15 cellular contexts compared by ENCODE assay signal in the genomic region with DNA sequence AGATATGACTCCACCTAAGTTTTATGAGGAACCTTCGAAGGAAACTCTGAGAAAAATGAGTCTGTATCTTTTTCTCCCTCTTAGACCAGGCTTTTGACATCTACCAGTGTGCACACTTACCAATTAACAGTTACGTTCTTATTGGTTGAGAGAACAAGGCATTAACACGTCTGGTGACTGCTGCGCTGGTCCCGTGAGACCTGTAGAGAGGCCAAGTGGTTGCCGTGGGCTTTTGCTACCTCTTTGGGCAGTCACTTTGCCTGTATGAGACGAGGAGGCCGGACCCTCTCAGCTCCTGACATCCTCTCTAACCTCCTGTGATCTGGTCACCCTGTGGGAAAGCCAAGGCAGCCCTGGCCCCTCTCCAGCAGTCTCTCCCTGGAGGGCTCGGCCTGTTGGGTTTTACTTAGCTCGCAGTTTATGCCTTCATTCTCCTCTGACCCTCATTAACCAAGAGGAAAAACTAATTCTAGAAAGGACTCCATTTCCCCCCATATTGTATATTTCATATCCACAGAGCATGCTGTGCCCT.
DNase-seq lines count a peak whose midpoint lies in the region; ATAC-seq and TF ChIP-seq lines count a peak whose summit lies in the region.
"Had no signal": no experiment of that assay in that cellular context is flagged by ENCODE, and none has a peak within 500 bp of the region (broad histone marks: within the 10 kb centered on the region; RNA-seq: fewer than 3 reads in every experiment).

No MANE protein-coding gene starts in this region.

- H3K9me3 Mint-ChIP-seq in CD14-positive monocyte = peaks cover 0 to 1% (median 0%) of the 10 kb centered on the region in 7 donors

- H3K27me3 Mint-ChIP-seq in CD14-positive monocyte (ENCODE audit: low read depth in 3 of 3) = peaks cover 0 to 4% (median 2%) of the 10 kb centered on the region in 3 donors

- H3K4me3 ChIP-seq in BLaER1 (no peak overlapping the region), H7 (ENCODE audit: insufficient read depth, low read depth, low read length) (no peak overlapping the region), iPS-20b (ENCODE audit: low read length) (no peak overlapping the region), PC-3 (ENCODE audit: low read length) (no peak overlapping the region)

- CTCF ChIA-PET in PC-3 (lab: Charles Lee) = no interaction called here

- no peak for TF ChIP-seq CTCF in PC-3 (conservative IDR thresholded peaks at IDR 0.05; ENCODE audit: low read depth, low read length)
- no peak for TF ChIP-seq CTCF in CD14-positive monocyte (IDR thresholded peaks at IDR 0.05)

- no peak overlapping the region for H3K27ac Mint-ChIP-seq in CD14-positive monocyte

- intact Hi-C loops in PC-3 (cut with micrococcal nuclease) = no loop called here
- intact Hi-C loops in CD14-positive monocyte (cut with micrococcal nuclease) = no loop called here

- DNase-seq in H7 (peak; percentile 31), NCI-H345 treated with DMSO at 0.1 percent for 48 hours (lab: John Stamatoyannopoulos, UW; ENCODE audit: unreplicated experiment) (peak; percentile 26), PC-3 (no peak), dermis blood vessel endothelial cell (no peak), CD14-positive monocyte (ENCODE audit: low spot score) (no peak)
- DNase-seq: C1 segment of cervical spinal cord, COR-L47, DMS153, EL, SIG-M5, T-helper 2 cell had no signal

- peak overlapping the region; percentile 30; the same call in 1 of the 2 replicates for H3K9ac ChIP-seq in BLaER1
- H3K9ac ChIP-seq in iPS-20b (ENCODE audit: low read depth, low read length) = peak overlapping the region; percentile 17; the same call in 1 of the 2 replicates
- no peak overlapping the region for H3K9ac ChIP-seq in PC-3 (ENCODE audit: low read length)

- peaks cover 2% of the 10 kb centered on the region for H3K4me1 Mint-ChIP-seq in CD14-positive monocyte

- no peaks in the 10 kb centered on the region for H3K36me3 Mint-ChIP-seq in CD14-positive monocyte

- H3K4me2 ChIP-seq in BLaER1 = peak overlapping the region; percentile 81
- no peak overlapping the region for H3K4me2 ChIP-seq in PC-3 (ENCODE audit: low read length)

- no peaks in the 10 kb centered on the region for H3K79me2 ChIP-seq in PC-3 (ENCODE audit: low read length)

- H3K27ac ChIP-seq in BLaER1 (peak overlapping the region; percentile 60; the same call in 1 of the 2 replicates), iPS-20b (ENCODE audit: low read length) (no peak overlapping the region), PC-3 (ENCODE audit: low read length) (no peak overlapping the region)
- H3K27ac ChIP-seq: HL-60 had no signal

- H3K27me3 ChIP-seq in BLaER1 (no peaks in the 10 kb centered on the region), H7 (ENCODE audit: control insufficient read depth, insufficient read depth, low read length) (no peaks in the 10 kb centered on the region), iPS-20b (ENCODE audit: insufficient read depth, low read length) (peaks cover 22% of the 10 kb centered on the region; the same call in 1 of the 2 replicates), PC-3 (ENCODE audit: low read length) (no peaks in the 10 kb centered on the region)

- BruUV-seq in PC-3 (replicated peaks; lab: Mats Ljungman, UMichigan) = no TSS peak

- H3K9me3 ChIP-seq in BLaER1 (no peaks in the 10 kb centered on the region), iPS-20b (ENCODE audit: insufficient read depth, low read depth, low read length) (no peaks in the 10 kb centered on the region), PC-3 (ENCODE audit: low read length) (no peaks in the 10 kb centered on the region)

- H4K20me1 ChIP-seq in BLaER1 (peaks cover 7% of the 10 kb centered on the region; the same call in 1 of the 2 replicates), PC-3 (ENCODE audit: low read length) (no peaks in the 10 kb centered on the region)

- no peaks in the 10 kb centered on the region for H3F3A ChIP-seq in PC-3 (ENCODE audit: low read length, unreplicated experiment)

- H3K4me3 Mint-ChIP-seq in CD14-positive monocyte = no peak overlapping the region

- no peak overlapping the region for H2AFZ ChIP-seq in PC-3 (ENCODE audit: low read length)

- POLR2A ChIA-PET in PC-3 (lab: Charles Lee; ENCODE audit: unreplicated experiment) = no interaction called here

- peaks cover 81% of the 10 kb centered on the region for H3K4me1 ChIP-seq in BLaER1
- peaks cover 41% of the 10 kb centered on the region; the same call in 1 of the 2 replicates for H3K4me1 ChIP-seq in iPS-20b (ENCODE audit: insufficient read depth, low read length)
- no peaks in the 10 kb centered on the region for H3K4me1 ChIP-seq in PC-3 (ENCODE audit: insufficient read depth, low read length)

- ATAC-seq in PC-3 = no peak
- no peak for ATAC-seq in HG03439 (IDR thresholded peaks at IDR 0.05; ENCODE audit: unreplicated experiment)

- no peaks in the 10 kb centered on the region for H3K9me2 ChIP-seq in PC-3 (replicated peaks; ENCODE audit: low read length)

- peaks cover 4% of the 10 kb centered on the region for H3K36me3 ChIP-seq in BLaER1
- H3K36me3 ChIP-seq in H7 (replicated peaks; ENCODE audit: control insufficient read depth, insufficient read depth, low read length) = no peaks in the 10 kb centered on the region
- no peaks in the 10 kb centered on the region for H3K36me3 ChIP-seq in iPS-20b (ENCODE audit: insufficient read depth, low read depth, low read length)
- no peaks in the 10 kb centered on the region for H3K36me3 ChIP-seq in PC-3 (ENCODE audit: low read depth, low read length)

Comparison
In these comparisons a context has a peak if more than half of its experiments do, and no peak if none do; other contexts are left out.
1. DNase-seq: peak in H7 (single experiment) and NCI-H345 treated with DMSO at 0.1 percent for 48 hours (single experiment); none in PC-3 (single experiment), dermis blood vessel endothelial cell (single experiment) and CD14-positive monocyte (single experiment).